In genomic region chr21:41215856-41216408, GRCh38 we compare ENCODE assay signal across 21 cellular contexts. TPM values are rescaled to one million over a fixed set of nuclear protein-coding genes. Genes with fewer than 3 reads are reported as not detected.
DNase-seq lines count a peak whose midpoint lies in the region; ATAC-seq and TF ChIP-seq lines count a peak whose summit lies in the region.
"Had no signal": no experiment of that assay in that cellular context is flagged by ENCODE, and none has a peak within 500 bp of the region (broad histone marks: within the 10 kb centered on the region; RNA-seq: fewer than 3 reads in every experiment).

No MANE protein-coding gene starts in this region.

- H3K27me3 ChIP-seq in stomach = no peaks in the 10 kb centered on the region

- H3K4me1 Mint-ChIP-seq in Calu3 (ENCODE audit: low read depth, unreplicated experiment) (peaks cover 49% of the 10 kb centered on the region), mesothelial cell of epicardium (peaks cover 42% of the 10 kb centered on the region)
- H3K4me1 Mint-ChIP-seq in activated naive CD8-positive, alpha-beta T cell treated with anti-CD3 and anti-CD28 coated beads, Interleukin-2, amount 50 U/mL, for 24 hours = no peaks in the 10 kb centered on the region

- no peaks in the 10 kb centered on the region for H3K9me3 ChIP-seq in stomach
- H3K9me3 ChIP-seq: SK-N-SH had no signal

- no peak overlapping the region for H3K27ac ChIP-seq in stomach
- H3K27ac ChIP-seq: C4-2B, HL-60 had no signal

- DNase-seq in Calu3 (no peak), RPMI8226 (peak; percentile 63), mesothelial cell of epicardium (ENCODE audit: low spot score in 2 of 2, unreplicated experiment in 2 of 2) (no peak), sciatic nerve (ENCODE audit: low spot score) (peak; percentile 32), stomach (no peak)
- no peak for DNase-seq in activated naive CD8-positive, alpha-beta T cell treated with anti-CD3 and anti-CD28 coated beads, Interleukin-2, amount 50 U/mL, for 24 hours
- DNase-seq: AML-193; CD8-positive, alpha-beta T cell; DMS79 treated with DMSO at 0.1 percent for 48 hours; Kasumi-1; NCI-H1105 treated with DMSO at 0.1 percent for 48 hours; NCI-H146; NCI-H1930; NCI-H2107; NCI-H524; NCI-H748 treated with DMSO at 0.1 percent for 48 hours; SK-N-SH had no signal

- CTCF ChIA-PET in Calu3 (lab: Charles Lee) = no interaction called here

- H3K36me3 Mint-ChIP-seq in Calu3 (ENCODE audit: insufficient read depth, unreplicated experiment) = peaks cover 17% of the 10 kb centered on the region
- no peaks in the 10 kb centered on the region for H3K36me3 Mint-ChIP-seq in mesothelial cell of epicardium
- no peaks in the 10 kb centered on the region for H3K36me3 Mint-ChIP-seq in activated naive CD8-positive, alpha-beta T cell treated with anti-CD3 and anti-CD28 coated beads, Interleukin-2, amount 50 U/mL, for 24 hours (ENCODE audit: low read depth)
- H3K36me3 Mint-ChIP-seq: CD8-positive, alpha-beta T cell had no signal

- no peak for ATAC-seq in sciatic nerve
- ATAC-seq in HG03378 (IDR thresholded peaks at IDR 0.05; ENCODE audit: unreplicated experiment) = no peak
- ATAC-seq in activated naive CD8-positive, alpha-beta T cell treated with anti-CD3 and anti-CD28 coated beads, Interleukin-2, amount 50 U/mL, for 24 hours = no peak
- ATAC-seq in GM21526 (IDR thresholded peaks at IDR 0.05; ENCODE audit: low FRiP score, unreplicated experiment) = no peak
- ATAC-seq: CD8-positive, alpha-beta T cell had no signal

- H3K27ac Mint-ChIP-seq in Calu3 (ENCODE audit: unreplicated experiment) (peak overlapping the region; percentile 12), mesothelial cell of epicardium (peak overlapping the region; percentile 10)
- H3K27ac Mint-ChIP-seq in activated naive CD8-positive, alpha-beta T cell treated with anti-CD3 and anti-CD28 coated beads, Interleukin-2, amount 50 U/mL, for 24 hours = no peak overlapping the region
- H3K27ac Mint-ChIP-seq: CD8-positive, alpha-beta T cell had no signal

- H3K27me3 Mint-ChIP-seq in Calu3 (ENCODE audit: unreplicated experiment) (no peaks in the 10 kb centered on the region), mesothelial cell of epicardium (ENCODE audit: low read depth) (no peaks in the 10 kb centered on the region)
- H3K27me3 Mint-ChIP-seq in activated naive CD8-positive, alpha-beta T cell treated with anti-CD3 and anti-CD28 coated beads, Interleukin-2, amount 50 U/mL, for 24 hours = peaks cover 24% of the 10 kb centered on the region

- peaks cover 0 to 35% (median 22%) of the 10 kb centered on the region in 4 donors for H3K4me1 ChIP-seq in stomach

- no TSS peak for BruUV-seq in Calu3 (replicated peaks; lab: Mats Ljungman, UMichigan)

- TF ChIP-seq POLR2A in stomach (IDR thresholded peaks at IDR 0.05) = no peak

- no peak overlapping the region for H3K4me3 ChIP-seq in stomach

- H3K4me3 Mint-ChIP-seq in Calu3 (ENCODE audit: low read depth, unreplicated experiment) = no peak overlapping the region
- no peak overlapping the region for H3K4me3 Mint-ChIP-seq in mesothelial cell of epicardium
- no peak overlapping the region for H3K4me3 Mint-ChIP-seq in activated naive CD8-positive, alpha-beta T cell treated with anti-CD3 and anti-CD28 coated beads, Interleukin-2, amount 50 U/mL, for 24 hours
- H3K4me3 Mint-ChIP-seq: CD8-positive, alpha-beta T cell had no signal

- intact Hi-C loops in Calu3 (cut with micrococcal nuclease; ENCODE audit: unreplicated experiment) = no loop called here
- intact Hi-C loops in sciatic nerve (cut with DNase I) = no loop called here
- intact Hi-C loops in stomach (cut with DNase I; ENCODE audit: low total_unique reads) = no loop called here

- TF ChIP-seq EP300 in stomach (IDR thresholded peaks at IDR 0.05) = no peak

- TF ChIP-seq CTCF in Calu3 (IDR thresholded peaks at IDR 0.05; ENCODE audit: unreplicated experiment) (no peak), mesothelial cell of epicardium (IDR thresholded peaks at IDR 0.05; ENCODE audit: unreplicated experiment) (no peak), stomach (IDR thresholded peaks at IDR 0.05) (no peak)

- peaks cover 0 to 39% (median 17%) of the 10 kb centered on the region in 4 donors for H3K36me3 ChIP-seq in stomach

- H3K9me3 Mint-ChIP-seq in Calu3 (ENCODE audit: low read depth, unreplicated experiment) = no peaks in the 10 kb centered on the region
- no peaks in the 10 kb centered on the region for H3K9me3 Mint-ChIP-seq in mesothelial cell of epicardium
- H3K9me3 Mint-ChIP-seq in activated naive CD8-positive, alpha-beta T cell treated with anti-CD3 and anti-CD28 coated beads, Interleukin-2, amount 50 U/mL, for 24 hours = no peaks in the 10 kb centered on the region
- H3K9me3 Mint-ChIP-seq: CD8-positive, alpha-beta T cell had no signal

- 75 to 83% (median 76%) methylated on average over 12 of the region's 12 CpGs for WGBS in stomach, 5 donors

RNA-seq across cellular contexts. Expression of gene BACE2, which starts 48.0 kb away (rescaled TPM):
- 52.3 and 59.0 TPM in 2 replicates for total RNA-seq in Calu3 (2022)
- 29.8 to 31.3 TPM (median 30.6 TPM) in 3 replicates for total RNA-seq in mesothelial cell of epicardium
- 103 TPM for total RNA-seq in sciatic nerve
- 100 to 1,000 TPM in 2 of 5 donors, 10 to 100 TPM in 2, 1 to 10 TPM in 1; 7.6 to 244 (median 83.0) TPM for total RNA-seq in stomach
- polyA plus RNA-seq in stomach = 10 to 100 TPM; 18.5 to 56.2 (median 36.2) TPM

Comparison
In these comparisons a context has a peak if more than half of its experiments do, and no peak if none do; other contexts are left out.
1. DNase-seq: peak in RPMI8226 (single experiment) and sciatic nerve (single experiment); none in Calu3 (single experiment), mesothelial cell of epicardium (0 of 2), activated naive CD8-positive, alpha-beta T cell treated with anti-CD3 and anti-CD28 coated beads, Interleukin-2, amount 50 U/mL, for 24 hours (single experiment) and stomach (single experiment).